ENCODE assay signal across 12 cellular contexts in genomic region chr12:52147983-52148540, GRCh38. TPM values are rescaled to one million over a fixed set of nuclear protein-coding genes. Genes with fewer than 3 reads are reported as not detected.
DNase-seq lines count a peak whose midpoint lies in the region; ATAC-seq, FAIRE-seq and TF ChIP-seq lines count a peak whose summit lies in the region.
"Had no signal": no experiment of that assay in that cellular context is flagged by ENCODE, and none has a peak within 500 bp of the region (broad histone marks: within the 10 kb centered on the region; RNA-seq: fewer than 3 reads in every experiment).

No MANE protein-coding gene starts in this region.

- TF ChIP-seq CTCF in Caco-2 (IDR thresholded peaks at IDR 0.05; ENCODE audit: insufficient read depth in 1 of 2, low read depth in 1 of 2, low read length in 1 of 2, severe bottlenecking in 1 of 2, unreplicated experiment in 1 of 2): no peak
- no peak for TF ChIP-seq CTCF in gastroesophageal sphincter (IDR thresholded peaks at IDR 0.05)

- H3K36me3 Mint-ChIP-seq in Caco-2 (ENCODE audit: insufficient read depth, unreplicated experiment): no peaks in the 10 kb centered on the region
- H3K36me3 Mint-ChIP-seq: CD8-positive, alpha-beta memory T cell; natural killer cell had no signal

- CTCF ChIA-PET in Caco-2 (lab: Charles Lee): interaction anchor here (1.1 to 1.4 kb wide), 2 partner anchors 8 to 179 kb away, joined by 3 read pairs; no protein-coding TSS in a partner anchor

- FAIRE-seq in small intestine (lab: Jason Lieb, UNC): no peak

- no peak for TF ChIP-seq POLR2A in gastroesophageal sphincter (IDR thresholded peaks at IDR 0.05)

- H3K9me3 Mint-ChIP-seq in Caco-2 (ENCODE audit: unreplicated experiment): no peaks in the 10 kb centered on the region
- H3K9me3 Mint-ChIP-seq: activated T-helper 2 cell treated with anti-CD3 and anti-CD28 coated beads, Interferon-gamma antibody, Interleukin-2, Interleukin-4, amounts not matched to agents 10 μg/mL and 5 μg/mL and 100 μg/mL, durations not matched to agents 14 hours and 24 hours and 36 hours; natural killer cell had no signal

- no peak overlapping the region for H3K4me3 Mint-ChIP-seq in Caco-2 (ENCODE audit: unreplicated experiment)
- H3K4me3 Mint-ChIP-seq: natural killer cell had no signal

- H3K4me1 ChIP-seq in Caco-2 (peaks cover 59% of the 10 kb centered on the region), SJCRH30 (peaks cover 33% of the 10 kb centered on the region), gastroesophageal sphincter (peaks cover 6 to 67% (median 40%) of the 10 kb centered on the region in 3 donors), small intestine (ENCODE audit: control insufficient read depth in 2 of 2, insufficient read depth in 1 of 2, low read depth in 1 of 2, low read length in 1 of 2) (peaks cover 0 to 12% of the 10 kb centered on the region in 2 donors)

- no peaks in the 10 kb centered on the region for H3K36me3 ChIP-seq in Caco-2 (ENCODE audit: control insufficient read depth, insufficient read depth, low read length)
- H3K36me3 ChIP-seq in SJCRH30: no peaks in the 10 kb centered on the region
- H3K36me3 ChIP-seq in gastroesophageal sphincter: no peaks in the 10 kb centered on the region
- no peaks in the 10 kb centered on the region for H3K36me3 ChIP-seq in small intestine (ENCODE audit: control insufficient read depth in 2 of 2, insufficient read depth in 2 of 2, low read length in 2 of 2)

- DNase-seq in Caco-2 (no peak), SJCRH30 (no peak), small intestine (no peak), NCI-H1417 treated with DMSO at 0.1 percent for 48 hours (lab: John Stamatoyannopoulos, UW) (no peak)
- DNase-seq in stimulated activated naive CD4-positive, alpha-beta T cell treated with Interleukin-2 at 50 U/mL for 16 hours (lab: John Stamatoyannopoulos, UW): no peak
- no peak for DNase-seq in activated T-cell treated with anti-CD3 and anti-CD28 coated beads, Interleukin-2, amount 50 U/mL, for 1 hour
- DNase-seq: CD8-positive, alpha-beta memory T cell; natural killer cell; NCI-H2107 had no signal

- 60% methylated on average over 1 of the region's 10 CpGs; no CpG with 5 or more reads in 1 of the 2 donors for WGBS in gastroesophageal sphincter (ENCODE audit: low coverage in 1 of 2), 2 donors
- whole genome bisulfite sequencing in small intestine, 3 donors: 61 to 82% (median 68%) methylated on average over 10 of the region's 10 CpGs

- no TSS peak for BruUV-seq in Caco-2 (replicated peaks; lab: Mats Ljungman, UMichigan)

- H3K27me3 ChIP-seq in Caco-2 (replicated peaks; ENCODE audit: control insufficient read depth, insufficient read depth, low read length) (no peaks in the 10 kb centered on the region), SJCRH30 (no peaks in the 10 kb centered on the region), gastroesophageal sphincter (peaks cover 5% of the 10 kb centered on the region), small intestine (ENCODE audit: control insufficient read depth in 2 of 2, insufficient read depth in 2 of 2, low read length in 2 of 2) (no peaks in the 10 kb centered on the region)

- H3K4me3 ChIP-seq in Caco-2 (ENCODE audit: low read depth, low read length) (no peak overlapping the region), SJCRH30 (no peak overlapping the region), gastroesophageal sphincter (no peak overlapping the region), small intestine (ENCODE audit: low read depth in 1 of 2, low read length in 2 of 2) (no peak overlapping the region)

- H3K27ac Mint-ChIP-seq in Caco-2 (ENCODE audit: unreplicated experiment): peak overlapping the region; percentile 70
- H3K27ac Mint-ChIP-seq: activated T-helper 2 cell treated with anti-CD3 and anti-CD28 coated beads, Interferon-gamma antibody, Interleukin-2, Interleukin-4, amounts not matched to agents 10 μg/mL and 5 μg/mL and 100 μg/mL, durations not matched to agents 14 hours and 24 hours and 36 hours; natural killer cell had no signal

- H3K4me1 Mint-ChIP-seq in Caco-2 (ENCODE audit: low read depth, unreplicated experiment): peaks cover 16% of the 10 kb centered on the region

- intact Hi-C loops in Caco-2 (cut with micrococcal nuclease; ENCODE audit: unreplicated experiment): no loop called here

- ATAC-seq in gastroesophageal sphincter (no peak), HG03520 (IDR thresholded peaks at IDR 0.05; ENCODE audit: unreplicated experiment) (no peak)
- ATAC-seq: natural killer cell had no signal

- no peak for TF ChIP-seq EP300 in gastroesophageal sphincter (IDR thresholded peaks at IDR 0.05)

- POLR2A ChIA-PET in Caco-2 (lab: Charles Lee): no interaction called here

- H3K27me3 Mint-ChIP-seq in Caco-2 (ENCODE audit: insufficient read depth, unreplicated experiment): no peaks in the 10 kb centered on the region

- H3K9me3 ChIP-seq in Caco-2 (no peaks in the 10 kb centered on the region), SJCRH30 (replicated peaks) (no peaks in the 10 kb centered on the region), gastroesophageal sphincter (no peaks in the 10 kb centered on the region), small intestine (ENCODE audit: control insufficient read depth, low read depth) (no peaks in the 10 kb centered on the region)

- H3K27ac ChIP-seq in SJCRH30 (peak overlapping the region; percentile 84), gastroesophageal sphincter (peak overlapping the region; percentile 64 to 91 (median 86)), small intestine (ENCODE audit: low read depth in 1 of 2, low read length in 1 of 2) (peak overlapping the region; percentile 89 to 94)

RNA-seq across cellular contexts. Expression of gene KRT80, which starts 43.8 kb away (rescaled TPM):
- total RNA-seq in Caco-2 (2022): 0.26 and 0.29 TPM in 2 replicates
- total RNA-seq in SJCRH30 (2014; rRNA removed; shearing (Covaris generic)): 45.7 and 49.0 TPM in 2 replicates
- total RNA-seq in gastroesophageal sphincter: under 1 TPM in 3 of 4 donors, not detected in 1; 0.16 to 0.54 (median 0.31) TPM
- polyA plus RNA-seq in small intestine: 1 to 10 TPM in 1 of 3 donors, under 1 TPM in 2; 0.27 to 3.2 (median 0.89) TPM
- total RNA-seq: activated T-helper 2 cell treated with anti-CD3 and anti-CD28 coated beads, Interferon-gamma antibody, Interleukin-2, Interleukin-4, amounts not matched to agents 10 μg/mL and 5 μg/mL and 100 μg/mL, durations not matched to agents 14 hours and 24 hours and 36 hours; CD8-positive, alpha-beta memory T cell; natural killer cell had no signal
- polyA plus RNA-seq: CD8-positive, alpha-beta memory T cell had no signal

Comparison
In these comparisons a context has a peak if more than half of its experiments do, and no peak if none do; other contexts are left out.
1. RNA of gene KRT80, which starts 43.8 kb away (total RNA-seq): 45.7 to 49.0 TPM in SJCRH30; 0.16 to 0.54 TPM in gastroesophageal sphincter and 0.26 to 0.29 TPM in Caco-2; every median in the first group is over 10 times any median in the second.
2. Peak in every context shown above with its lines, with median percentiles within 50 percentile points of each other: H3K27ac ChIP-seq.